Comparison of ENCODE assay signal across 14 cellular contexts in genomic region chr9:70303268-70303667, GRCh38.
"Had no signal": no experiment of that assay in that cellular context is flagged by ENCODE, and none has a peak within 500 bp of the region (broad histone marks: within the 10 kb centered on the region; RNA-seq: fewer than 3 reads in every experiment).

No MANE protein-coding gene starts in this region.

- DNase-seq: activated CD4-positive, alpha-beta T cell treated with anti-CD3 and anti-CD28 coated beads, Interleukin-2, amount 50 U/mL, for 1 hour; activated CD4-positive, CD25-positive, alpha-beta regulatory T cell; activated CD8-positive, alpha-beta memory T cell treated with anti-CD3 and anti-CD28 coated beads for 24 hours; activated naive CD8-positive, alpha-beta T cell treated with anti-CD3 and anti-CD28 coated beads for 36 hours; aorta; foreskin keratinocyte; mesendoderm; small intestine; stimulated activated naive CD8-positive, alpha-beta T cell treated with anti-CD3 and anti-CD28 coated beads, Interleukin-15, Interleukin-2, amounts not matched to agents 100 U/mL and 50 U/mL, for 24 hours; transverse colon had no signal

- H3K27me3 Mint-ChIP-seq: activated naive CD8-positive, alpha-beta T cell treated with anti-CD3 and anti-CD28 coated beads for 36 hours; progenitor cell of endocrine pancreas had no signal

- H3K27ac ChIP-seq: epithelial cell of prostate, foreskin keratinocyte, right atrium auricular region, transverse colon, vagina had no signal

- H3K4me3 Mint-ChIP-seq: activated naive CD8-positive, alpha-beta T cell treated with anti-CD3 and anti-CD28 coated beads for 36 hours had no signal

- H3K27ac Mint-ChIP-seq: activated naive CD8-positive, alpha-beta T cell treated with anti-CD3 and anti-CD28 coated beads for 36 hours; progenitor cell of endocrine pancreas had no signal

- H3K27me3 ChIP-seq: foreskin keratinocyte, right atrium auricular region, transverse colon, vagina had no signal

- H3K4me3 ChIP-seq: right atrium auricular region, transverse colon, vagina had no signal

- H3K9me3 ChIP-seq: right atrium auricular region, transverse colon, vagina had no signal

- H3K9me3 Mint-ChIP-seq: activated naive CD8-positive, alpha-beta T cell treated with anti-CD3 and anti-CD28 coated beads for 36 hours had no signal

- H3K4me1 ChIP-seq: foreskin keratinocyte, right atrium auricular region, vagina had no signal

- ATAC-seq: foreskin keratinocyte; stimulated activated naive CD8-positive, alpha-beta T cell treated with anti-CD3 and anti-CD28 coated beads, Interleukin-15, Interleukin-2, amounts not matched to agents 100 U/mL and 50 U/mL, for 24 hours had no signal
